ENCODE assay signal across 8 cellular contexts in the genomic region with DNA sequence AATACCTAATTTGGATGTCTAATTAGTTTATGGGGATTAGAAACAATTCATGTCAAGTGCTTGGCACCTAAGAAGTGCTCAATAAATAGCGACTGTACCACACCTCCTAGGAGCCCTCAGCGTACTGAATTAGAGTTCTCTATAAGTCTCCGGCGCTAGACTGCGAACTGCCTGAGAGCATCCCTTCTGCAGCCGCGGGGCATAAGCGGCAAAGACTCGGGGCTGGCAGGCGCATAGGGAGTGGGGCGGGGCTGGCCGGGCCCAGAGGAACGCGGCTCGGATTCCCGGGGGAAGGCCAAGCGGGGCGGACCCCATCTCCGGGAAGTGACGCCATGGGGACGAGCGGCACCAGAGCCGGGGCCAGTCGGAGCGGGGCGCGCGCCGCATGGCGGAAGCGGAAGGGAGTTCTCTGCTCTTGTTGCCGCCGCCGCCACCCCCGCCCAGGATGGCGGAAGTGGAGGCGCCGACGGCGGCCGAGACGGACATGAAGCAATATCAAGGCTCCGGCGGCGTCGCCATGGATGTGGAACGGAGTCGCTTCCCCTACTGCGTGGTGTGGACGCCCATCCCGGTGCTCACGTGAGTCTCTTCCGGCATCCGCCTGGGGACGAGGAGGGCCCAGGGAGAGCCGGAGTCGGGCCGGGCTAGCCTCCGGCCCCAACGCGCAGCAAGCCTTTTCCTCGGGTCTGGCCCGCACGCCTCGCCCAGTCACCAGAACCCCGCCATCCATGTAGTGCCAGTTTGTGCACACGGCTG. TPM values are rescaled to one million over a fixed set of nuclear protein-coding genes. Genes with fewer than 3 reads are reported as not detected.
A peak's percentile ranks its signal among the peaks of the same experiment; 100 is the strongest.
DNase-seq lines count a peak whose midpoint lies in the region; ATAC-seq and TF ChIP-seq lines count a peak whose summit lies in the region.

Gene TMEM222, plus strand, starts transcription at position 351 of the 756 bp plus-strand sequence. Its CDS starts 35 bp downstream, at position 386.

- CTCF ChIA-PET in PC-3 (lab: Charles Lee), result no interaction called here

- H3K9ac ChIP-seq in PC-3 (ENCODE audit: low read length), result peak within 1 kb of the TSS; percentile 99

- H3K4me1 ChIP-seq in PC-3 (ENCODE audit: insufficient read depth, low read length) (peaks cover 12% of the 10 kb centered on the region; the same call in 1 of the 2 replicates), mucosa of descending colon (ENCODE audit: low read depth) (peaks cover 20% of the 10 kb centered on the region)

- H3F3A ChIP-seq in PC-3 (ENCODE audit: low read length, unreplicated experiment), result no peaks in the 10 kb centered on the region

- POLR2A ChIA-PET in PC-3 (lab: Charles Lee; ENCODE audit: unreplicated experiment), result no interaction called here

- TF ChIP-seq CTCF in PC-3 (conservative IDR thresholded peaks at IDR 0.05; ENCODE audit: low read depth, low read length), result no peak
- TF ChIP-seq CTCF in epithelial cell of esophagus (IDR thresholded peaks at IDR 0.05; ENCODE audit: insufficient read depth, low read depth, low read length, missing control alignments), result no peak
- TF ChIP-seq CTCF in mucosa of descending colon (IDR thresholded peaks at IDR 0.05), result peak; percentile 28

- peak within 1 kb of the TSS; percentile 93 for H3K4me3 ChIP-seq in Jurkat, Clone E6-1 (ENCODE audit: low read length)
- peak within 1 kb of the TSS; percentile 99 for H3K4me3 ChIP-seq in PC-3 (ENCODE audit: low read length)
- H3K4me3 ChIP-seq in epithelial cell of esophagus (ENCODE audit: low read length), result peak within 1 kb of the TSS; percentile 71
- H3K4me3 ChIP-seq in mucosa of descending colon, result peak within 1 kb of the TSS; percentile 83

- H3K36me3 ChIP-seq in PC-3 (ENCODE audit: low read depth, low read length) (peaks cover 14% of the 10 kb centered on the region), mucosa of descending colon (ENCODE audit: low read depth) (no peaks in the 10 kb centered on the region)

- H3K27me3 ChIP-seq in PC-3 (ENCODE audit: low read length), result no peaks in the 10 kb centered on the region

- intact Hi-C loops in PC-3 (cut with micrococcal nuclease) (loop anchor here (2.0 kb wide), 2 partner anchors 21 to 45 kb away; partner anchors contain the start of genes MAP3K6 and SYTL1), mucosa of descending colon (cut with DNase I, micrococcal nuclease) (no loop called here)

- peak within 1 kb of the TSS; percentile 92 for H2AFZ ChIP-seq in PC-3 (ENCODE audit: low read length)

- peaks cover 49% of the 10 kb centered on the region for H3K79me2 ChIP-seq in PC-3 (ENCODE audit: low read length)

- H3K9me2 ChIP-seq in PC-3 (replicated peaks; ENCODE audit: low read length), result no peaks in the 10 kb centered on the region

- H4K20me1 ChIP-seq in PC-3 (ENCODE audit: low read length), result no peaks in the 10 kb centered on the region

- ATAC-seq in GM21717 (IDR thresholded peaks at IDR 0.05; ENCODE audit: unreplicated experiment) (peak; percentile 80), PC-3 (peak; percentile 95), mucosa of descending colon (peak; percentile 99)

- peak; percentile 99 for DNase-seq in DMS53 (lab: John Stamatoyannopoulos, UW)
- peak; percentile 94 for DNase-seq in Jurkat, Clone E6-1 (ENCODE audit: low read depth, low spot score)
- peak; percentile 96 for DNase-seq in PC-3
- peak; percentile 99 for DNase-seq in activated T-cell treated with anti-CD3 and anti-CD28 coated beads for 48 hours (ENCODE audit: low read depth)
- DNase-seq in epithelial cell of esophagus (ENCODE audit: low read depth), result peak; percentile 99
- peak; percentile 96 to 99 (median 98) for DNase-seq in mucosa of descending colon
- DNase-seq in stimulated activated CD8-positive, alpha-beta memory T cell treated with anti-CD3 and anti-CD28 coated beads, Interleukin-4, amount 100 ng/mL, for 1 hour (ENCODE audit: low read depth in 2 of 2, low spot score in 1 of 2), result peak; percentile 91 to 95

- BruUV-seq in PC-3 (replicated peaks; lab: Mats Ljungman, UMichigan), result no TSS peak

- H3K9me3 ChIP-seq in PC-3 (ENCODE audit: low read length) (no peaks in the 10 kb centered on the region), mucosa of descending colon (no peaks in the 10 kb centered on the region)

- peak within 1 kb of the TSS; percentile 95 for H3K4me2 ChIP-seq in PC-3 (ENCODE audit: low read length)

- peak within 1 kb of the TSS; percentile 71 for H3K27ac ChIP-seq in PC-3 (ENCODE audit: low read length)

RNA-seq across cellular contexts. Expression of gene TMEM222, which starts in this region (rescaled TPM):
- 30.5 TPM for polyA plus RNA-seq in Jurkat, Clone E6-1 (2012; ENCODE audit: insufficient read depth, insufficient read length)
- 50.3 and 57.4 TPM in 2 replicates for total RNA-seq in PC-3 (2014; rRNA removed)
- 10 to 100 TPM; 30.0 to 30.9 (median 30.8) TPM for total RNA-seq in mucosa of descending colon

Comparison
In these comparisons a context has a peak if more than half of its experiments do, and no peak if none do; other contexts are left out.
1. Peak in every context shown above with its lines: DNase-seq, ATAC-seq, H3K4me3 ChIP-seq and H3K27ac ChIP-seq.